13 cellular contexts compared by ENCODE assay signal in genomic region chr13:95456837-95457236, GRCh38.
DNase-seq lines count a peak whose midpoint lies in the region; ATAC-seq, FAIRE-seq and TF ChIP-seq lines count a peak whose summit lies in the region.
"Had no signal": no experiment of that assay in that cellular context is flagged by ENCODE, and none has a peak within 500 bp of the region (broad histone marks: within the 10 kb centered on the region; RNA-seq: fewer than 3 reads in every experiment).

No MANE protein-coding gene starts in this region.

- no peak for TF ChIP-seq EP300 in esophagus muscularis mucosa (IDR thresholded peaks at IDR 0.05)

- peaks cover 18% of the 10 kb centered on the region for H3K27me3 Mint-ChIP-seq in T-helper 17 cell

- no peak for TF ChIP-seq CTCF in esophagus muscularis mucosa (IDR thresholded peaks at IDR 0.05)

- ATAC-seq in GM19351 (IDR thresholded peaks at IDR 0.05; ENCODE audit: unreplicated experiment) (peak; percentile 16), HG03064 (IDR thresholded peaks at IDR 0.05; ENCODE audit: low read depth, unreplicated experiment) (peak; percentile 13), T-helper 17 cell (no peak), HG02610 (IDR thresholded peaks at IDR 0.05; ENCODE audit: unreplicated experiment) (no peak)

- no peak overlapping the region for H3K27ac Mint-ChIP-seq in T-helper 17 cell
- H3K27ac Mint-ChIP-seq: activated naive CD4-positive, alpha-beta T cell treated with anti-CD3 and anti-CD28 coated beads, Interleukin-2, amount 50 U/mL, for 72 hours; naive B cell had no signal

- H3K4me3 Mint-ChIP-seq in T-helper 17 cell: peak overlapping the region; percentile 70
- H3K4me3 Mint-ChIP-seq: naive B cell had no signal

- intact Hi-C loops in esophagus muscularis mucosa (cut with DNase I): no loop called here

- FAIRE-seq in GM12891 (lab: Jason Lieb, UNC): peak; percentile 70

- no peaks in the 10 kb centered on the region for H3K4me1 ChIP-seq in esophagus muscularis mucosa
- H3K4me1 ChIP-seq: colonic mucosa, stomach had no signal

- H3K9me3 ChIP-seq in T-helper 17 cell (ENCODE audit: control insufficient read depth, low read length, poor library complexity, severe bottlenecking) (no peaks in the 10 kb centered on the region), esophagus muscularis mucosa (peaks cover 0 to 5% (median 0%) of the 10 kb centered on the region in 4 donors)
- H3K9me3 ChIP-seq: colonic mucosa had no signal

- no peak overlapping the region for H3K27ac ChIP-seq in esophagus muscularis mucosa (replicated peaks in 1 of 4)
- H3K27ac ChIP-seq: colonic mucosa, stomach had no signal

- no peaks in the 10 kb centered on the region for H3K36me3 Mint-ChIP-seq in T-helper 17 cell (ENCODE audit: low read depth)

- TF ChIP-seq POLR2A in GM12891 (IDR thresholded peaks at IDR 0.05; ENCODE audit: low read depth, low read length): no peak
- TF ChIP-seq POLR2A in esophagus muscularis mucosa (IDR thresholded peaks at IDR 0.05; ENCODE audit: low read depth): no peak

- H3K4me1 Mint-ChIP-seq in T-helper 17 cell: peaks cover 8% of the 10 kb centered on the region
- H3K4me1 Mint-ChIP-seq: naive B cell had no signal

- no peak for DNase-seq in GM12891 (ENCODE audit: insufficient read length, low spot score)
- DNase-seq in T-helper 17 cell: no peak
- no peak for DNase-seq in esophagus muscularis mucosa (ENCODE audit: extremely low spot score)
- DNase-seq in T-helper 9 cell: no peak
- DNase-seq: colonic mucosa; KG1; naive B cell; stimulated activated CD4-positive, alpha-beta T cell treated with anti-CD3 and anti-CD28 coated beads, Interleukin-4, amount 100 ng/mL, for 1 hour; stomach had no signal

- no peaks in the 10 kb centered on the region for H3K36me3 ChIP-seq in esophagus muscularis mucosa
- H3K36me3 ChIP-seq: colonic mucosa, stomach had no signal

- no peaks in the 10 kb centered on the region for H3K27me3 ChIP-seq in esophagus muscularis mucosa
- H3K27me3 ChIP-seq: colonic mucosa, stomach had no signal

- H3K4me3 ChIP-seq in esophagus muscularis mucosa: no peak overlapping the region
- H3K4me3 ChIP-seq: colonic mucosa, stomach had no signal

- WGBS in esophagus muscularis mucosa: 42% methylated on average over 3 of the region's 3 CpGs

TF ChIP-seq in GM12891, 5 proteins besides CTCF, POLR2A, EP300 and RAD21:
- no peak for TF ChIP-seq TAF1 (IDR thresholded peaks at IDR 0.05; ENCODE audit: low read depth, low read length)
- TF ChIP-seq SPI1 (IDR thresholded peaks at IDR 0.05; ENCODE audit: low read depth, low read length): peak; percentile 57

Comparison
In these comparisons a context has a peak if more than half of its experiments do, and no peak if none do; other contexts are left out.
1. ATAC-seq: peak in GM19351 (single experiment) and HG03064 (single experiment); none in T-helper 17 cell (single experiment) and HG02610 (single experiment).